ENCODE assay signal across 8 cellular contexts in the genomic region with DNA sequence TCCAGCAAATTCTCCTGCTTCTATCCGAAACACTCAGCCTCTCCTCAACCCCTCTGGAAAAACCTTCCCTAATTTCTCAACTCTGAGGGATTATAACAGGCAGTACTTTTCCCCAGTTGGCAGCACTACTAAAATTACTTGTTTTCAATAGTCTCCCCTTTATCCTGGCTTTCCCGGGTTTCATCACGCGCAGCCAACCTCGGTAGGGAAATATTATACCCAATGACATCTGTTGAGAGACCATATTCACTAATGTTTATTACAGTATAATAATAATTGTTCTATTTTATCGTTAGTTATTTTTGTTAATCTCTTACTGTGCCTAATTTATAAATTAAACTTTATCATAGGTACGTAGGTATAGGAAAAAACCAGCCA. TPM values are rescaled to one million over a fixed set of nuclear protein-coding genes. Genes with fewer than 3 reads are reported as not detected.
DNase-seq lines count a peak whose midpoint lies in the region; ATAC-seq and TF ChIP-seq lines count a peak whose summit lies in the region.

No MANE protein-coding gene starts in this region.

- TF ChIP-seq POLR2A in breast epithelium (IDR thresholded peaks at IDR 0.05) (no peak), vagina (IDR thresholded peaks at IDR 0.05) (no peak)

- H3K4me3 ChIP-seq in BE2C (ENCODE audit: low read depth, low read length) (peak overlapping the region; percentile 97), breast epithelium (peak overlapping the region; percentile 77 to 99 (median 89)), vagina (peak overlapping the region; percentile 56 to 73)

- DNase-seq in BE2C, result no peak
- DNase-seq in breast epithelium (ENCODE audit: low spot score in 2 of 2), result no peak
- DNase-seq in medulla oblongata (ENCODE audit: extremely low spot score), result peak; percentile 27
- DNase-seq in vagina (ENCODE audit: extremely low spot score in 2 of 2), result no peak
- no peak for DNase-seq in pons (ENCODE audit: low spot score)
- no peak for DNase-seq in COLO668 (lab: John Stamatoyannopoulos, UW; ENCODE audit: unreplicated experiment)
- DNase-seq in C1 segment of cervical spinal cord (lab: John Stamatoyannopoulos, UW), result no peak

- H3K36me3 ChIP-seq in BE2C, result peaks cover 24% of the 10 kb centered on the region
- no peaks in the 10 kb centered on the region for H3K36me3 ChIP-seq in breast epithelium
- H3K36me3 ChIP-seq in vagina, result peaks cover 0 to 2% of the 10 kb centered on the region in 2 donors

- intact Hi-C loops in breast epithelium (cut with DNase I; ENCODE audit: low total_unique reads) (no loop called here), vagina (cut with DNase I) (no loop called here)

- peak; percentile 11 for ATAC-seq in HG03159 (IDR thresholded peaks at IDR 0.05; ENCODE audit: unreplicated experiment)

- H3K9me3 ChIP-seq in BE2C (no peaks in the 10 kb centered on the region), breast epithelium (no peaks in the 10 kb centered on the region), vagina (no peaks in the 10 kb centered on the region)

- H3K27ac ChIP-seq in breast epithelium (peak overlapping the region; percentile 86 to 91), vagina (peak overlapping the region; percentile 68)

- peaks cover 3% of the 10 kb centered on the region for H3K4me1 ChIP-seq in BE2C
- peaks cover 0 to 7% of the 10 kb centered on the region in 2 donors for H3K4me1 ChIP-seq in breast epithelium
- H3K4me1 ChIP-seq in vagina, result peaks cover 13% of the 10 kb centered on the region

- H3K27me3 ChIP-seq in BE2C (no peaks in the 10 kb centered on the region), breast epithelium (no peaks in the 10 kb centered on the region), vagina (no peaks in the 10 kb centered on the region)

- no peak for TF ChIP-seq CTCF in BE2C (IDR thresholded peaks at IDR 0.05; ENCODE audit: low read depth, low read length)
- TF ChIP-seq CTCF in breast epithelium (IDR thresholded peaks at IDR 0.05), result no peak
- no peak for TF ChIP-seq CTCF in vagina (IDR thresholded peaks at IDR 0.05)

RNA-seq across cellular contexts. Expression of a gene that starts 0.3 kb away (rescaled TPM):
- polyA plus RNA-seq in BE2C (2012; ENCODE audit: insufficient read depth, insufficient read length, low read depth), result 4.9 TPM
- total RNA-seq in breast epithelium (10 to 100 TPM in 2 of 3 donors, 1 to 10 TPM in 1; 9.8 to 23.3 (median 16.7) TPM), vagina (13.5 TPM)
